In genomic region chr19:5053661-5054060, GRCh38 we compare ENCODE assay signal across 1 cellular context.
TF ChIP-seq lines count a peak whose summit lies in the region.

No MANE protein-coding gene starts in this region.

TF ChIP-seq in H1, 55 proteins besides CTCF, POLR2A, EP300 and RAD21:
- TF ChIP-seq HDAC6 (IDR thresholded peaks at IDR 0.05; ENCODE audit: low read depth, low read length): no peak
